In genomic region chr15:92882697-92883642, GRCh38 we compare ENCODE assay signal across 8 cellular contexts. TPM values are rescaled to one million over a fixed set of nuclear protein-coding genes. Genes with fewer than 3 reads are reported as not detected.
DNase-seq lines count a peak whose midpoint lies in the region; ATAC-seq and TF ChIP-seq lines count a peak whose summit lies in the region.

No MANE protein-coding gene starts in this region.

- peak overlapping the region; percentile 86 for H3K27ac ChIP-seq in GM23338 (ENCODE audit: low read depth)
- H3K27ac ChIP-seq in parathyroid adenoma = peak overlapping the region; percentile 97

- H3K27me3 Mint-ChIP-seq in GM23338 (ENCODE audit: insufficient read depth, low read depth, poor library complexity) = peaks cover 22% of the 10 kb centered on the region

- no peaks in the 10 kb centered on the region for H3K9me2 ChIP-seq in GM23338 (ENCODE audit: insufficient read depth)

- H3K4me1 Mint-ChIP-seq in GM23338 = peaks cover 57% of the 10 kb centered on the region

- H3K36me3 ChIP-seq in GM23338 (ENCODE audit: insufficient read depth) (peaks cover 21% of the 10 kb centered on the region), MG63 (peaks cover 46% of the 10 kb centered on the region), parathyroid adenoma (ENCODE audit: control insufficient read depth, insufficient read depth, low read length) (peaks cover 3% of the 10 kb centered on the region)

- in situ Hi-C loops in KBM-7 (cut with MboI; ENCODE audit: low pct_unique_long_range_greater_than_20kb, low sequenced_read_pairs) = no loop called here

- peak overlapping the region; percentile 94 for H3K9ac ChIP-seq in parathyroid adenoma

- H3K36me3 Mint-ChIP-seq in GM23338 (ENCODE audit: low read depth) = peaks cover 45% of the 10 kb centered on the region

- peak; percentile 70 for ATAC-seq in GM23338

- H3F3A ChIP-seq in GM23338 (replicated peaks; ENCODE audit: low read depth) = no peaks in the 10 kb centered on the region; the same call in 1 of the 2 replicates

- H3K9me3 Mint-ChIP-seq in GM23338 = peaks cover 2% of the 10 kb centered on the region; the same call in 2 of the 3 replicates

- H3K27ac Mint-ChIP-seq in GM23338 = peak overlapping the region; percentile 95

- TF ChIP-seq CTCF in GM23338 (conservative IDR thresholded peaks at IDR 0.05; ENCODE audit: low read depth in 2 of 2) (no peak), foreskin fibroblast (IDR thresholded peaks at IDR 0.05; ENCODE audit: low read depth, low read length) (no peak), parathyroid adenoma (IDR thresholded peaks at IDR 0.05) (no peak)

- H3K9me3 ChIP-seq in MG63 = no peaks in the 10 kb centered on the region
- no peaks in the 10 kb centered on the region for H3K9me3 ChIP-seq in parathyroid adenoma (ENCODE audit: control insufficient read depth, low read length)

- H3K4me1 ChIP-seq in GM23338 (ENCODE audit: insufficient read depth) (peaks cover 41% of the 10 kb centered on the region), parathyroid adenoma (peaks cover 28% of the 10 kb centered on the region)

- H3K79me2 ChIP-seq in GM23338 (replicated peaks; ENCODE audit: insufficient read depth) = peaks cover 50% of the 10 kb centered on the region
- H3K79me2 ChIP-seq in parathyroid adenoma = peaks cover 16% of the 10 kb centered on the region

- H3K27me3 ChIP-seq in GM23338 (ENCODE audit: insufficient read depth) = no peaks in the 10 kb centered on the region
- H3K27me3 ChIP-seq in MG63 = no peaks in the 10 kb centered on the region
- no peaks in the 10 kb centered on the region for H3K27me3 ChIP-seq in parathyroid adenoma (ENCODE audit: control insufficient read depth, insufficient read depth, low read length)

- H3K4me3 ChIP-seq in GM23338 = peak overlapping the region; percentile 68
- H3K4me3 ChIP-seq in MG63 = peak overlapping the region; percentile 83
- peak overlapping the region; percentile 60 to 88 for H3K4me3 ChIP-seq in foreskin fibroblast (ENCODE audit: low read depth in 1 of 2, low read length in 2 of 2)
- peak overlapping the region; percentile 93 for H3K4me3 ChIP-seq in parathyroid adenoma (ENCODE audit: low read depth, low read length)

- no peaks in the 10 kb centered on the region for H4K20me1 ChIP-seq in GM23338 (replicated peaks; ENCODE audit: insufficient read depth)

- H3K4me3 Mint-ChIP-seq in GM23338 = peak overlapping the region; percentile 98

- DNase-seq in GM23338 (ENCODE audit: low spot score) (no peak), MG63 (peak; percentile 13), foreskin fibroblast (no peak), COR-L47 (lab: John Stamatoyannopoulos, UW) (no peak), KBM-7 (no peak)
- peak; percentile 63 to 68 for DNase-seq in activated T-cell treated with anti-CD3 and anti-CD28 coated beads, Interleukin-2, amount 50 U/mL, for 48 hours

- H3K4me2 ChIP-seq in GM23338 (peak overlapping the region; percentile 77), parathyroid adenoma (ENCODE audit: low read length) (peak overlapping the region; percentile 95)

- no peak overlapping the region for H2AFZ ChIP-seq in GM23338
- no peak overlapping the region for H2AFZ ChIP-seq in parathyroid adenoma

- peak; percentile 97 for TF ChIP-seq POLR2A in GM15510 (IDR thresholded peaks at IDR 0.05; ENCODE audit: borderline replicate concordance, extremely low read depth, insufficient read length)

TF ChIP-seq in GM23338, 12 proteins besides CTCF, POLR2A, EP300 and RAD21 (continues in another document):
- TF ChIP-seq ZNF331 (CRISPR knock-in tag; IDR thresholded peaks at IDR 0.05; ENCODE audit: low read depth) (no peak), EZH2phosphoT487 (IDR thresholded peaks at IDR 0.05; ENCODE audit: unreplicated experiment) (no peak), CREB1 (CRISPR knock-in tag; IDR thresholded peaks at IDR 0.05; ENCODE audit: low read depth) (no peak), ETS1 (IDR thresholded peaks at IDR 0.05) (no peak), NANOG (IDR thresholded peaks at IDR 0.05; ENCODE audit: borderline replicate concordance) (no peak), ZNF114 (CRISPR knock-in tag; IDR thresholded peaks at IDR 0.05) (no peak), EZH2 (IDR thresholded peaks at IDR 0.05; ENCODE audit: low read depth, unreplicated experiment) (no peak), JUNB (IDR thresholded peaks at IDR 0.05; ENCODE audit: unreplicated experiment) (no peak)
- TF ChIP-seq, protein P1, sequence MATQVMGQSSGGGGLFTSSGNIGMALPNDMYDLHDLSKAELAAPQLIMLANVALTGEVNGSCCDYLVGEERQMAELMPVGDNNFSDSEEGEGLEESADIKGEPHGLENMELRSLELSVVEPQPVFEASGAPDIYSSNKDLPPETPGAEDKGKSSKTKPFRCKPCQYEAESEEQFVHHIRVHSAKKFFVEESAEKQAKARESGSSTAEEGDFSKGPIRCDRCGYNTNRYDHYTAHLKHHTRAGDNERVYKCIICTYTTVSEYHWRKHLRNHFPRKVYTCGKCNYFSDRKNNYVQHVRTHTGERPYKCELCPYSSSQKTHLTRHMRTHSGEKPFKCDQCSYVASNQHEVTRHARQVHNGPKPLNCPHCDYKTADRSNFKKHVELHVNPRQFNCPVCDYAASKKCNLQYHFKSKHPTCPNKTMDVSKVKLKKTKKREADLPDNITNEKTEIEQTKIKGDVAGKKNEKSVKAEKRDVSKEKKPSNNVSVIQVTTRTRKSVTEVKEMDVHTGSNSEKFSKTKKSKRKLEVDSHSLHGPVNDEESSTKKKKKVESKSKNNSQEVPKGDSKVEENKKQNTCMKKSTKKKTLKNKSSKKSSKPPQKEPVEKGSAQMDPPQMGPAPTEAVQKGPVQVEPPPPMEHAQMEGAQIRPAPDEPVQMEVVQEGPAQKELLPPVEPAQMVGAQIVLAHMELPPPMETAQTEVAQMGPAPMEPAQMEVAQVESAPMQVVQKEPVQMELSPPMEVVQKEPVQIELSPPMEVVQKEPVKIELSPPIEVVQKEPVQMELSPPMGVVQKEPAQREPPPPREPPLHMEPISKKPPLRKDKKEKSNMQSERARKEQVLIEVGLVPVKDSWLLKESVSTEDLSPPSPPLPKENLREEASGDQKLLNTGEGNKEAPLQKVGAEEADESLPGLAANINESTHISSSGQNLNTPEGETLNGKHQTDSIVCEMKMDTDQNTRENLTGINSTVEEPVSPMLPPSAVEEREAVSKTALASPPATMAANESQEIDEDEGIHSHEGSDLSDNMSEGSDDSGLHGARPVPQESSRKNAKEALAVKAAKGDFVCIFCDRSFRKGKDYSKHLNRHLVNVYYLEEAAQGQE (IDR thresholded peaks at IDR 0.05; ENCODE audit: unreplicated experiment) = no peak

RNA-seq across cellular contexts. Expression of gene CHD2, which starts 17.2 kb away (rescaled TPM):
- 108 and 119 TPM in 2 replicates for total RNA-seq in GM23338 (2014; rRNA removed; shearing (Covaris generic))
- polyA plus RNA-seq in GM23338 (2016; fragmentation: Nextera tagmentation; extraction: Ambion mirVana) = 112 and 130 TPM in 2 replicates
- 18.0 and 23.1 TPM in 2 replicates for total RNA-seq in MG63 (2014; rRNA removed; shearing (Covaris generic); ENCODE audit: low replicate concordance)

Comparison
In these comparisons a context has a peak if more than half of its experiments do, and no peak if none do; other contexts are left out.
1. DNase-seq: peak in MG63 (single experiment) and activated T-cell treated with anti-CD3 and anti-CD28 coated beads, Interleukin-2, amount 50 U/mL, for 48 hours (2 of 2); none in GM23338 (single experiment), foreskin fibroblast (0 of 2), COR-L47 (single experiment) and KBM-7 (single experiment).
2. Peak in every context shown above with its lines, with median percentiles within 50 percentile points of each other: H3K4me3 ChIP-seq.